Comparison of ENCODE assay signal across 1 cellular context in the genomic region with DNA sequence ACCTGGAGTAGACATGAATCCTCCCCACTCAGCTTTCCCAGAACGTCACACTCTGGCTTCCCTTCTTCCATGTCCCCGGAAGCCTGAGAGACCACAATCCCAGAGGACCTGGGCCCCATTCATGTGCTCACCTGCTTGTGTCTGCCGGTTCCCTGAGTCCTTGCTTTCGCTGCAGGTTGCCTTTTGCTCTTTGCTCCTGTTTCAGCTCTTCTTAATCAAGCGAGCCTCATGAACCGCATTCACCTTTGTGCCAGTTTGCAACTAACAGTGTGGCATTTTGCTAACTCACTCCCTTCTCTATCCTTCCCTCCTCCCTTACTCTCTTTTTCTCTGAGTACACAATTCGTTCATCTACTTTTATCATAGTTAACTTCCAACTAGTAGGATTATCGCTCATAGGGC.
TF ChIP-seq lines count a peak whose summit lies in the region.

No MANE protein-coding gene starts in this region.

TF ChIP-seq in HepG2, 621 proteins besides CTCF, POLR2A, EP300 and RAD21 (continued from another document and continues in another):
- TF ChIP-seq, protein P1, sequence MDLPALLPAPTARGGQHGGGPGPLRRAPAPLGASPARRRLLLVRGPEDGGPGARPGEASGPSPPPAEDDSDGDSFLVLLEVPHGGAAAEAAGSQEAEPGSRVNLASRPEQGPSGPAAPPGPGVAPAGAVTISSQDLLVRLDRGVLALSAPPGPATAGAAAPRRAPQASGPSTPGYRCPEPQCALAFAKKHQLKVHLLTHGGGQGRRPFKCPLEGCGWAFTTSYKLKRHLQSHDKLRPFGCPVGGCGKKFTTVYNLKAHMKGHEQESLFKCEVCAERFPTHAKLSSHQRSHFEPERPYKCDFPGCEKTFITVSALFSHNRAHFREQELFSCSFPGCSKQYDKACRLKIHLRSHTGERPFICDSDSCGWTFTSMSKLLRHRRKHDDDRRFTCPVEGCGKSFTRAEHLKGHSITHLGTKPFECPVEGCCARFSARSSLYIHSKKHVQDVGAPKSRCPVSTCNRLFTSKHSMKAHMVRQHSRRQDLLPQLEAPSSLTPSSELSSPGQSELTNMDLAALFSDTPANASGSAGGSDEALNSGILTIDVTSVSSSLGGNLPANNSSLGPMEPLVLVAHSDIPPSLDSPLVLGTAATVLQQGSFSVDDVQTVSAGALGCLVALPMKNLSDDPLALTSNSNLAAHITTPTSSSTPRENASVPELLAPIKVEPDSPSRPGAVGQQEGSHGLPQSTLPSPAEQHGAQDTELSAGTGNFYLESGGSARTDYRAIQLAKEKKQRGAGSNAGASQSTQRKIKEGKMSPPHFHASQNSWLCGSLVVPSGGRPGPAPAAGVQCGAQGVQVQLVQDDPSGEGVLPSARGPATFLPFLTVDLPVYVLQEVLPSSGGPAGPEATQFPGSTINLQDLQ (CRISPR knock-in tag; IDR thresholded peaks at IDR 0.05): no peak
- no peak for TF ChIP-seq ZNF484 (CRISPR knock-in tag; IDR thresholded peaks at IDR 0.05; ENCODE audit: borderline replicate concordance, low read depth)
- peak; percentile 47; the same call in 1 of the 2 replicates for TF ChIP-seq KDM3A (CRISPR knock-in tag; IDR thresholded peaks at IDR 0.05; ENCODE audit: low read depth)
- TF ChIP-seq, protein P2, sequence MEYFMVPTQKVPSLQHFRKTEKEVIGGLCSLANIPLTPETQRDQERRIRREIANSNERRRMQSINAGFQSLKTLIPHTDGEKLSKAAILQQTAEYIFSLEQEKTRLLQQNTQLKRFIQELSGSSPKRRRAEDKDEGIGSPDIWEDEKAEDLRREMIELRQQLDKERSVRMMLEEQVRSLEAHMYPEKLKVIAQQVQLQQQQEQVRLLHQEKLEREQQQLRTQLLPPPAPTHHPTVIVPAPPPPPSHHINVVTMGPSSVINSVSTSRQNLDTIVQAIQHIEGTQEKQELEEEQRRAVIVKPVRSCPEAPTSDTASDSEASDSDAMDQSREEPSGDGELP (IDR thresholded peaks at IDR 0.05; ENCODE audit: borderline replicate concordance, low read depth): 0 out of 2 replicates have a peak, but pooled peaks have one; percentile 12
- TF ChIP-seq, protein P3, sequence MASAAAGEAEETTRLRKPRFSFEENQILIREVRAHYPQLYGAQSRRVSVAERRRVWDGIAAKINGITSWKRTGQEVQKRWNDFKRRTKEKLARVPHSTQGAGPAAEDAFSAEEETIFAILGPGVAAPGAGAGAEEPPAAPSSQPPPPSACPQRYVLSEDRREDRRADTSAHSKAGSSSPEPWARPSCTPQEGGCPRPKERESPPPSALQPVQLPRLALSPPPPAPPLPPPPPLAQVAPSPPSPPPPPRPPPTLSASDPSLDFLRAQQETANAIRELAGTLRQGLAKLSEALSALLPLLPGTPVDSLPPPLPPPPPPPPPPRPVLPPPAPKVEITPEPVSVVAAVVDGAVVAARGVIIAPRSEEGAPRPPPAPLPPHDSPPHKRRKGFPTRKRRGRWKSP (CRISPR knock-in tag; IDR thresholded peaks at IDR 0.05): no peak
- TF ChIP-seq THAP11 (CRISPR knock-in tag; IDR thresholded peaks at IDR 0.05): peak; percentile 14; the same call in 1 of the 2 replicates
- no peak for TF ChIP-seq ZNF589 (CRISPR knock-in tag; conservative IDR thresholded peaks at IDR 0.05)
- TF ChIP-seq NFE2L2 (IDR thresholded peaks at IDR 0.05; ENCODE audit: low read length): peak; percentile 50; the same call in 1 of the 2 replicates
- no peak for TF ChIP-seq FLYWCH1 (CRISPR knock-in tag; IDR thresholded peaks at IDR 0.05)
- TF ChIP-seq POLR2G (IDR thresholded peaks at IDR 0.05; ENCODE audit: low read depth, low read length): peak; percentile 76
- TF ChIP-seq, protein P4, sequence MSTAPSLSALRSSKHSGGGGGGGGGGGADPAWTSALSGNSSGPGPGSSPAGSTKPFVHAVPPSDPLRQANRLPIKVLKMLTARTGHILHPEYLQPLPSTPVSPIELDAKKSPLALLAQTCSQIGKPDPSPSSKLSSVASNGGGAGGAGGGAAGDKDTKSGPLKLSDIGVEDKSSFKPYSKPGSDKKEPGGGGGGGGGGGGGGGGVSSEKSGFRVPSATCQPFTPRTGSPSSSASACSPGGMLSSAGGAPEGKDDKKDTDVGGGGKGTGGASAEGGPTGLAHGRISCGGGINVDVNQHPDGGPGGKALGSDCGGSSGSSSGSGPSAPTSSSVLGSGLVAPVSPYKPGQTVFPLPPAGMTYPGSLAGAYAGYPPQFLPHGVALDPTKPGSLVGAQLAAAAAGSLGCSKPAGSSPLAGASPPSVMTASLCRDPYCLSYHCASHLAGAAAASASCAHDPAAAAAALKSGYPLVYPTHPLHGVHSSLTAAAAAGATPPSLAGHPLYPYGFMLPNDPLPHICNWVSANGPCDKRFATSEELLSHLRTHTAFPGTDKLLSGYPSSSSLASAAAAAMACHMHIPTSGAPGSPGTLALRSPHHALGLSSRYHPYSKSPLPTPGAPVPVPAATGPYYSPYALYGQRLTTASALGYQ (CRISPR knock-in tag; IDR thresholded peaks at IDR 0.05): 0 out of 2 replicates have a peak, but pooled peaks have one; percentile 19
- no peak for TF ChIP-seq ZNF782 (CRISPR knock-in tag; IDR thresholded peaks at IDR 0.05; ENCODE audit: borderline replicate concordance)
- TF ChIP-seq, protein P5, sequence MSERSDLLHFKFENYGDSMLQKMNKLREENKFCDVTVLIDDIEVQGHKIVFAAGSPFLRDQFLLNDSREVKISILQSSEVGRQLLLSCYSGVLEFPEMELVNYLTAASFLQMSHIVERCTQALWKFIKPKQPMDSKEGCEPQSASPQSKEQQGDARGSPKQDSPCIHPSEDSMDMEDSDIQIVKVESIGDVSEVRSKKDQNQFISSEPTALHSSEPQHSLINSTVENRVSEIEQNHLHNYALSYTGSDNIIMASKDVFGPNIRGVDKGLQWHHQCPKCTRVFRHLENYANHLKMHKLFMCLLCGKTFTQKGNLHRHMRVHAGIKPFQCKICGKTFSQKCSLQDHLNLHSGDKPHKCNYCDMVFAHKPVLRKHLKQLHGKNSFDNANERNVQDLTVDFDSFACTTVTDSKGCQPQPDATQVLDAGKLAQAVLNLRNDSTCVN (CRISPR knock-in tag; IDR thresholded peaks at IDR 0.05; ENCODE audit: borderline replicate concordance): 0 out of 2 replicates have a peak, but pooled peaks have one; percentile 33
- no peak for TF ChIP-seq FOXA1 (IDR thresholded peaks at IDR 0.05)
- TF ChIP-seq FOXA1 (CRISPR knock-in tag; IDR thresholded peaks at IDR 0.05): 0 out of 2 replicates have a peak, but pooled peaks have one; percentile 11
- TF ChIP-seq, protein P6, sequence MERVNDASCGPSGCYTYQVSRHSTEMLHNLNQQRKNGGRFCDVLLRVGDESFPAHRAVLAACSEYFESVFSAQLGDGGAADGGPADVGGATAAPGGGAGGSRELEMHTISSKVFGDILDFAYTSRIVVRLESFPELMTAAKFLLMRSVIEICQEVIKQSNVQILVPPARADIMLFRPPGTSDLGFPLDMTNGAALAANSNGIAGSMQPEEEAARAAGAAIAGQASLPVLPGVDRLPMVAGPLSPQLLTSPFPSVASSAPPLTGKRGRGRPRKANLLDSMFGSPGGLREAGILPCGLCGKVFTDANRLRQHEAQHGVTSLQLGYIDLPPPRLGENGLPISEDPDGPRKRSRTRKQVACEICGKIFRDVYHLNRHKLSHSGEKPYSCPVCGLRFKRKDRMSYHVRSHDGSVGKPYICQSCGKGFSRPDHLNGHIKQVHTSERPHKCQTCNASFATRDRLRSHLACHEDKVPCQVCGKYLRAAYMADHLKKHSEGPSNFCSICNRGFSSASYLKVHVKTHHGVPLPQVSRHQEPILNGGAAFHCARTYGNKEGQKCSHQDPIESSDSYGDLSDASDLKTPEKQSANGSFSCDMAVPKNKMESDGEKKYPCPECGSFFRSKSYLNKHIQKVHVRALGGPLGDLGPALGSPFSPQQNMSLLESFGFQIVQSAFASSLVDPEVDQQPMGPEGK (CRISPR knock-in tag; IDR thresholded peaks at IDR 0.05): peak; percentile 8; the same call in 1 of the 2 replicates
- TF ChIP-seq HDAC1 (CRISPR knock-in tag; IDR thresholded peaks at IDR 0.05): peak; percentile 19; the same call in 1 of the 2 replicates
- TF ChIP-seq CEBPG (CRISPR knock-in tag; IDR thresholded peaks at IDR 0.05): peak; percentile 28; the same call in 1 of the 2 replicates
- peak; percentile 56; the same call in 1 of the 2 replicates for TF ChIP-seq TAF1 (CRISPR knock-in tag; IDR thresholded peaks at IDR 0.05)
- TF ChIP-seq, protein P7, sequence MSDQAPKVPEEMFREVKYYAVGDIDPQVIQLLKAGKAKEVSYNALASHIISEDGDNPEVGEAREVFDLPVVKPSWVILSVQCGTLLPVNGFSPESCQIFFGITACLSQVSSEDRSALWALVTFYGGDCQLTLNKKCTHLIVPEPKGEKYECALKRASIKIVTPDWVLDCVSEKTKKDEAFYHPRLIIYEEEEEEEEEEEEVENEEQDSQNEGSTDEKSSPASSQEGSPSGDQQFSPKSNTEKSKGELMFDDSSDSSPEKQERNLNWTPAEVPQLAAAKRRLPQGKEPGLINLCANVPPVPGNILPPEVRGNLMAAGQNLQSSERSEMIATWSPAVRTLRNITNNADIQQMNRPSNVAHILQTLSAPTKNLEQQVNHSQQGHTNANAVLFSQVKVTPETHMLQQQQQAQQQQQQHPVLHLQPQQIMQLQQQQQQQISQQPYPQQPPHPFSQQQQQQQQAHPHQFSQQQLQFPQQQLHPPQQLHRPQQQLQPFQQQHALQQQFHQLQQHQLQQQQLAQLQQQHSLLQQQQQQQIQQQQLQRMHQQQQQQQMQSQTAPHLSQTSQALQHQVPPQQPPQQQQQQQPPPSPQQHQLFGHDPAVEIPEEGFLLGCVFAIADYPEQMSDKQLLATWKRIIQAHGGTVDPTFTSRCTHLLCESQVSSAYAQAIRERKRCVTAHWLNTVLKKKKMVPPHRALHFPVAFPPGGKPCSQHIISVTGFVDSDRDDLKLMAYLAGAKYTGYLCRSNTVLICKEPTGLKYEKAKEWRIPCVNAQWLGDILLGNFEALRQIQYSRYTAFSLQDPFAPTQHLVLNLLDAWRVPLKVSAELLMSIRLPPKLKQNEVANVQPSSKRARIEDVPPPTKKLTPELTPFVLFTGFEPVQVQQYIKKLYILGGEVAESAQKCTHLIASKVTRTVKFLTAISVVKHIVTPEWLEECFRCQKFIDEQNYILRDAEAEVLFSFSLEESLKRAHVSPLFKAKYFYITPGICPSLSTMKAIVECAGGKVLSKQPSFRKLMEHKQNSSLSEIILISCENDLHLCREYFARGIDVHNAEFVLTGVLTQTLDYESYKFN (CRISPR knock-in tag; conservative IDR thresholded peaks at IDR 0.05): peak; percentile 83
- TF ChIP-seq, protein P8, sequence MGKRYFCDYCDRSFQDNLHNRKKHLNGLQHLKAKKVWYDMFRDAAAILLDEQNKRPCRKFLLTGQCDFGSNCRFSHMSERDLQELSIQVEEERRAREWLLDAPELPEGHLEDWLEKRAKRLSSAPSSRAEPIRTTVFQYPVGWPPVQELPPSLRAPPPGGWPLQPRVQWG (CRISPR knock-in tag; IDR thresholded peaks at IDR 0.05; ENCODE audit: borderline replicate concordance, low read depth): no peak
- no peak for TF ChIP-seq MED13 (CRISPR knock-in tag; IDR thresholded peaks at IDR 0.05)
- TF ChIP-seq RXRA (CRISPR knock-in tag; IDR thresholded peaks at IDR 0.05): peak; percentile 80; the same call in 1 of the 2 replicates
- TF ChIP-seq ZNF549 (CRISPR knock-in tag; IDR thresholded peaks at IDR 0.05): no peak
- TF ChIP-seq YEATS4 (CRISPR knock-in tag; IDR thresholded peaks at IDR 0.05; ENCODE audit: borderline replicate concordance): 0 out of 2 replicates have a peak, but pooled peaks have one; percentile 8
- TF ChIP-seq, protein P9, sequence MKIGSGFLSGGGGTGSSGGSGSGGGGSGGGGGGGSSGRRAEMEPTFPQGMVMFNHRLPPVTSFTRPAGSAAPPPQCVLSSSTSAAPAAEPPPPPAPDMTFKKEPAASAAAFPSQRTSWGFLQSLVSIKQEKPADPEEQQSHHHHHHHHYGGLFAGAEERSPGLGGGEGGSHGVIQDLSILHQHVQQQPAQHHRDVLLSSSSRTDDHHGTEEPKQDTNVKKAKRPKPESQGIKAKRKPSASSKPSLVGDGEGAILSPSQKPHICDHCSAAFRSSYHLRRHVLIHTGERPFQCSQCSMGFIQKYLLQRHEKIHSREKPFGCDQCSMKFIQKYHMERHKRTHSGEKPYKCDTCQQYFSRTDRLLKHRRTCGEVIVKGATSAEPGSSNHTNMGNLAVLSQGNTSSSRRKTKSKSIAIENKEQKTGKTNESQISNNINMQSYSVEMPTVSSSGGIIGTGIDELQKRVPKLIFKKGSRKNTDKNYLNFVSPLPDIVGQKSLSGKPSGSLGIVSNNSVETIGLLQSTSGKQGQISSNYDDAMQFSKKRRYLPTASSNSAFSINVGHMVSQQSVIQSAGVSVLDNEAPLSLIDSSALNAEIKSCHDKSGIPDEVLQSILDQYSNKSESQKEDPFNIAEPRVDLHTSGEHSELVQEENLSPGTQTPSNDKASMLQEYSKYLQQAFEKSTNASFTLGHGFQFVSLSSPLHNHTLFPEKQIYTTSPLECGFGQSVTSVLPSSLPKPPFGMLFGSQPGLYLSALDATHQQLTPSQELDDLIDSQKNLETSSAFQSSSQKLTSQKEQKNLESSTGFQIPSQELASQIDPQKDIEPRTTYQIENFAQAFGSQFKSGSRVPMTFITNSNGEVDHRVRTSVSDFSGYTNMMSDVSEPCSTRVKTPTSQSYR (CRISPR knock-in tag; IDR thresholded peaks at IDR 0.05; ENCODE audit: borderline replicate concordance): peak; percentile 11; the same call in 1 of the 2 replicates
- peak; percentile 74 for TF ChIP-seq MED1 (CRISPR knock-in tag; IDR thresholded peaks at IDR 0.05)
- 0 out of 2 replicates have a peak, but pooled peaks have one; percentile 42 for TF ChIP-seq BRD4 (CRISPR knock-in tag; IDR thresholded peaks at IDR 0.05)
- TF ChIP-seq ELF1 (CRISPR knock-in tag; IDR thresholded peaks at IDR 0.05): peak; percentile 47; the same call in 1 of the 2 replicates
- TF ChIP-seq RXRB (CRISPR knock-in tag; IDR thresholded peaks at IDR 0.05; ENCODE audit: borderline replicate concordance): peak; percentile 93
- TF ChIP-seq TBX2 (CRISPR knock-in tag; IDR thresholded peaks at IDR 0.05; ENCODE audit: borderline replicate concordance): 0 out of 2 replicates have a peak, but pooled peaks have one; percentile 33
- TF ChIP-seq, protein P10, sequence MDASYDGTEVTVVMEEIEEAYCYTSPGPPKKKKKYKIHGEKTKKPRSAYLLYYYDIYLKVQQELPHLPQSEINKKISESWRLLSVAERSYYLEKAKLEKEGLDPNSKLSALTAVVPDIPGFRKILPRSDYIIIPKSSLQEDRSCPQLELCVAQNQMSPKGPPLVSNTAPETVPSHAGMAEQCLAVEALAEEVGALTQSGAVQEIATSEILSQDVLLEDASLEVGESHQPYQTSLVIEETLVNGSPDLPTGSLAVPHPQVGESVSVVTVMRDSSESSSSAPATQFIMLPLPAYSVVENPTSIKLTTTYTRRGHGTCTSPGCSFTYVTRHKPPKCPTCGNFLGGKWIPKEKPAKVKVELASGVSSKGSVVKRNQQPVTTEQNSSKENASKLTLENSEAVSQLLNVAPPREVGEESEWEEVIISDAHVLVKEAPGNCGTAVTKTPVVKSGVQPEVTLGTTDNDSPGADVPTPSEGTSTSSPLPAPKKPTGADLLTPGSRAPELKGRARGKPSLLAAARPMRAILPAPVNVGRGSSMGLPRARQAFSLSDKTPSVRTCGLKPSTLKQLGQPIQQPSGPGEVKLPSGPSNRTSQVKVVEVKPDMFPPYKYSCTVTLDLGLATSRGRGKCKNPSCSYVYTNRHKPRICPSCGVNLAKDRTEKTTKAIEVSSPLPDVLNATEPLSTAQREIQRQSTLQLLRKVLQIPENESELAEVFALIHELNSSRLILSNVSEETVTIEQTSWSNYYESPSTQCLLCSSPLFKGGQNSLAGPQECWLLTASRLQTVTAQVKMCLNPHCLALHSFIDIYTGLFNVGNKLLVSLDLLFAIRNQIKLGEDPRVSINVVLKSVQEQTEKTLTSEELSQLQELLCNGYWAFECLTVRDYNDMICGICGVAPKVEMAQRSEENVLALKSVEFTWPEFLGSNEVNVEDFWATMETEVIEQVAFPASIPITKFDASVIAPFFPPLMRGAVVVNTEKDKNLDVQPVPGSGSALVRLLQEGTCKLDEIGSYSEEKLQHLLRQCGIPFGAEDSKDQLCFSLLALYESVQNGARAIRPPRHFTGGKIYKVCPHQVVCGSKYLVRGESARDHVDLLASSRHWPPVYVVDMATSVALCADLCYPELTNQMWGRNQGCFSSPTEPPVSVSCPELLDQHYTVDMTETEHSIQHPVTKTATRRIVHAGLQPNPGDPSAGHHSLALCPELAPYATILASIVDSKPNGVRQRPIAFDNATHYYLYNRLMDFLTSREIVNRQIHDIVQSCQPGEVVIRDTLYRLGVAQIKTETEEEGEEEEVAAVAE (CRISPR knock-in tag; IDR thresholded peaks at IDR 0.05; ENCODE audit: borderline replicate concordance): no peak
